ENCODE assay signal across 13 cellular contexts in genomic region chr4:76611611-76612010, GRCh38.
A peak's percentile ranks its signal among the peaks of the same experiment; 100 is the strongest.
DNase-seq lines count a peak whose midpoint lies in the region; FAIRE-seq and TF ChIP-seq lines count a peak whose summit lies in the region.
"Had no signal": no experiment of that assay in that cellular context is flagged by ENCODE, and none has a peak within 500 bp of the region (broad histone marks: within the 10 kb centered on the region; RNA-seq: fewer than 3 reads in every experiment).

No MANE protein-coding gene starts in this region.

- TF ChIP-seq POLR2A in sigmoid colon (IDR thresholded peaks at IDR 0.05), result no peak

- WGBS in GM23248 (ENCODE audit: low coverage in 1 of 2, low lambda C conversion rate in 2 of 2, missing lambda C conversion rate in 2 of 2), 2 experiments, result 7 to 10% methylated on average over 5 of the region's 5 CpGs
- WGBS in sigmoid colon, 2 donors, result 17 to 63% methylated on average over 5 of the region's 5 CpGs

- TF ChIP-seq EP300 in sigmoid colon (IDR thresholded peaks at IDR 0.05), result no peak

- no peaks in the 10 kb centered on the region for H3K36me3 Mint-ChIP-seq in activated CD4-positive, alpha-beta memory T cell treated with anti-CD3 and anti-CD28 coated beads for 36 hours
- H3K36me3 Mint-ChIP-seq: CD14-positive monocyte had no signal

- peaks cover 10% of the 10 kb centered on the region for H3K27me3 Mint-ChIP-seq in activated CD4-positive, alpha-beta memory T cell treated with anti-CD3 and anti-CD28 coated beads for 36 hours

- in situ Hi-C loops in GM23248 (cut with MboI), result no loop called here

- H3K36me3 ChIP-seq in GM23248 (ENCODE audit: low read depth) (no peaks in the 10 kb centered on the region), colonic mucosa (no peaks in the 10 kb centered on the region), sigmoid colon (no peaks in the 10 kb centered on the region)

- H3K79me2 ChIP-seq in GM23248 (ENCODE audit: insufficient read depth), result no peaks in the 10 kb centered on the region

- H3K9ac ChIP-seq in GM23248 (peak overlapping the region; percentile 64), colonic mucosa (ENCODE audit: low read depth in 2 of 2, low read length in 2 of 2) (peak overlapping the region in 1 of 2 donors; percentile 49)

- no peak for FAIRE-seq in urothelium cell line (lab: Jason Lieb, UNC)

- no peaks in the 10 kb centered on the region for H3K4me1 Mint-ChIP-seq in activated CD4-positive, alpha-beta memory T cell treated with anti-CD3 and anti-CD28 coated beads for 36 hours (ENCODE audit: low read depth)
- H3K4me1 Mint-ChIP-seq: CD14-positive monocyte had no signal

- intact Hi-C loops in colonic mucosa (cut with DNase I) (no loop called here), sigmoid colon (cut with DNase I) (no loop called here)
- intact Hi-C loops in activated CD4-positive, alpha-beta memory T cell treated with anti-CD3 and anti-CD28 coated beads for 36 hours (cut with micrococcal nuclease), result no loop called here

- TF ChIP-seq CTCF in colonic mucosa (IDR thresholded peaks at IDR 0.05) (no peak), sigmoid colon (IDR thresholded peaks at IDR 0.05) (no peak)

- POLR2A ChIA-PET in activated CD4-positive, alpha-beta memory T cell treated with anti-CD3 and anti-CD28 coated beads for 36 hours (lab: Charles Lee), result no interaction called here

- H3K4me1 ChIP-seq in GM23248 (ENCODE audit: insufficient read depth), result peaks cover 84% of the 10 kb centered on the region
- H3K4me1 ChIP-seq in colonic mucosa, result peaks cover 7% of the 10 kb centered on the region
- peaks cover 0 to 22% (median 8%) of the 10 kb centered on the region in 4 donors for H3K4me1 ChIP-seq in sigmoid colon

- no peak overlapping the region for H3K4me3 Mint-ChIP-seq in activated CD4-positive, alpha-beta memory T cell treated with anti-CD3 and anti-CD28 coated beads for 36 hours
- H3K4me3 Mint-ChIP-seq: CD14-positive monocyte had no signal

- DNase-seq in GM23248 (peak; percentile 80), colonic mucosa (peak; percentile 83), kidney tubule cell (ENCODE audit: low spot score) (peak; percentile 82), sigmoid colon (no peak), iPS-NIHi7 (ENCODE audit: extremely low spot score) (no peak), DMS 273 treated with DMSO at 0.1 percent for 48 hours (lab: John Stamatoyannopoulos, UW) (no peak), urothelium cell line (ENCODE audit: low spot score) (no peak)
- DNase-seq in activated CD4-positive, alpha-beta memory T cell treated with anti-CD3 and anti-CD28 coated beads for 36 hours, result no peak
- DNase-seq: activated gamma-delta T cell, MM.1S, NCI-H446, occipital lobe had no signal

- peak overlapping the region; percentile 70 for H3K4me2 ChIP-seq in GM23248 (ENCODE audit: unreplicated experiment)

- no peaks in the 10 kb centered on the region for H3K9me3 Mint-ChIP-seq in activated CD4-positive, alpha-beta memory T cell treated with anti-CD3 and anti-CD28 coated beads for 36 hours

- H3K9me3 ChIP-seq in GM23248 (ENCODE audit: low read depth) (no peaks in the 10 kb centered on the region), colonic mucosa (no peaks in the 10 kb centered on the region), sigmoid colon (no peaks in the 10 kb centered on the region)

- H4K20me1 ChIP-seq in GM23248 (ENCODE audit: insufficient read depth), result no peaks in the 10 kb centered on the region

- peak overlapping the region; percentile 44 for H3K4me3 ChIP-seq in GM23248
- no peak overlapping the region for H3K4me3 ChIP-seq in colonic mucosa
- no peak overlapping the region for H3K4me3 ChIP-seq in sigmoid colon

- H2AFZ ChIP-seq in GM23248, result peak overlapping the region; percentile 71

- no peaks in the 10 kb centered on the region for H3K9me2 ChIP-seq in GM23248 (ENCODE audit: insufficient read depth)

- no peak overlapping the region for H3K27ac Mint-ChIP-seq in activated CD4-positive, alpha-beta memory T cell treated with anti-CD3 and anti-CD28 coated beads for 36 hours
- H3K27ac Mint-ChIP-seq: CD14-positive monocyte had no signal

- CTCF ChIA-PET in activated CD4-positive, alpha-beta memory T cell treated with anti-CD3 and anti-CD28 coated beads for 36 hours (lab: Charles Lee), result no interaction called here

- H3K27me3 ChIP-seq in GM23248 (replicated peaks; ENCODE audit: insufficient read depth) (no peaks in the 10 kb centered on the region), colonic mucosa (no peaks in the 10 kb centered on the region), sigmoid colon (no peaks in the 10 kb centered on the region)

- H3F3A ChIP-seq in GM23248 (ENCODE audit: insufficient read depth), result peaks cover 71% of the 10 kb centered on the region

- H3K27ac ChIP-seq in GM23248 (peak overlapping the region; percentile 91), colonic mucosa (peak overlapping the region; percentile 50), sigmoid colon (peak overlapping the region in 3 of 4 donors; percentile 12 to 81 (median 53))

Comparison
In these comparisons a context has a peak if more than half of its experiments do, and no peak if none do; other contexts are left out.
1. DNase-seq: peak in GM23248 (single experiment), colonic mucosa (single experiment) and kidney tubule cell (single experiment); none in sigmoid colon (single experiment), iPS-NIHi7 (single experiment), DMS 273 treated with DMSO at 0.1 percent for 48 hours (single experiment), activated CD4-positive, alpha-beta memory T cell treated with anti-CD3 and anti-CD28 coated beads for 36 hours (single experiment) and urothelium cell line (single experiment).
2. Peak in every context shown above with its lines, with median percentiles within 50 percentile points of each other: H3K27ac ChIP-seq.